Comparison of ENCODE assay signal across 1 cellular context in the genomic region with DNA sequence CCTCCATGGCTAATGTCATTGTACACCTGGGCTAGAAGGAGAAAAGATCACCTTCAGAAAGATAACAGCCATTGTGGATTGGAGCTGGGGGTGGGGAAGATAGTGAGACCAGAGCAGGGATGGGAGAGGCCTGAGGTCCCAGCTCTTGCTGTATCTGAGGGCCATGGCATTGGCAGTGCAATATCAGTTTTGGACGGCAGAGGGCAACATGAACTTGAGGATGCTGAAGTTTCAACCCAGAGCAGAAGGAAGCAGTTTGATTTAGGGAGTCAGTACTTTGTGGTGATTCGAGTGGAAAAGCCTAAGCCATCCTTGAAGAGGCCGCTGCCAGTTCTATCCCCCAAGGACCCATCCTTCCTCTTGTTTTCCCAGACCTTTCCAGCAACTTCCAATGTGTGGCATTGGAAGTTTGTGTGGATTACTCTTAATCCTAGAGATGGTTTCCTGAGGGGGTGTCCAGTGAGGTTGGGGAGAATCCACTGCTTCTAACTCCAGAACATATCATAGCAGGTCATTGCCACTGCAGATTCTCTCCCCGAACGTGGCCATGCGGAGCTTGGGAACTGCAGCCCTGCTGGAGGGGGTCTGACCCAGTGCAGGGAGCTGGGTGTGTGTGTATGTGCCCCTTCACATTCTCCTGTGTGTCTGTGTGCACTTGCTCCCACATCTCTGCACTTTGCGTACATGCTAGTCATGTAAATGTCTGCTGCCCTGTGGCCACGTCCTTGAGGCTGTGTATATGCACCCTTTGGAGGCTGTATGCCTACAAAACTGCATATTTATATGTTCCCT.
TF ChIP-seq lines count a peak whose summit lies in the region.

No MANE protein-coding gene starts in this region.

TF ChIP-seq in HepG2, 621 proteins besides CTCF, POLR2A, EP300 and RAD21 (continued from another document):
- TF ChIP-seq ZNF496 (CRISPR knock-in tag; IDR thresholded peaks at IDR 0.05; ENCODE audit: insufficient replicate concordance) (no peak), SMC3 (IDR thresholded peaks at IDR 0.05; ENCODE audit: low read length) (peak; percentile 96), EEA1 (CRISPR knock-in tag; IDR thresholded peaks at IDR 0.05; ENCODE audit: borderline replicate concordance) (no peak), ZNF777 (CRISPR knock-in tag; IDR thresholded peaks at IDR 0.05) (no peak), RFX3 (CRISPR knock-in tag; IDR thresholded peaks at IDR 0.05) (no peak), FOSL2 (CRISPR knock-in tag; IDR thresholded peaks at IDR 0.05) (peak; percentile 39; the same call in 1 of the 2 replicates), ELF3 (CRISPR knock-in tag; IDR thresholded peaks at IDR 0.05) (0 out of 2 replicates have a peak, but pooled peaks have one; percentile 26), BCL6 (CRISPR knock-in tag; IDR thresholded peaks at IDR 0.05) (peak; percentile 19; the same call in 1 of the 2 replicates), SMAD1 (CRISPR knock-in tag; IDR thresholded peaks at IDR 0.05; ENCODE audit: borderline replicate concordance, low read depth) (no peak), THAP11 (CRISPR knock-in tag; IDR thresholded peaks at IDR 0.05) (0 out of 2 replicates have a peak, but pooled peaks have one; percentile 33), FOXP4 (CRISPR knock-in tag; IDR thresholded peaks at IDR 0.05) (no peak)
TF ChIP-seq in HepG2: peak in this region for 11.
